17 cellular contexts compared by ENCODE assay signal in genomic region chr14:22764382-22764781, GRCh38. TPM values are rescaled to one million over a fixed set of nuclear protein-coding genes. Genes with fewer than 3 reads are reported as not detected.
DNase-seq lines count a peak whose midpoint lies in the region; ATAC-seq and TF ChIP-seq lines count a peak whose summit lies in the region.
"Had no signal": no experiment of that assay in that cellular context is flagged by ENCODE, and none has a peak within 500 bp of the region (broad histone marks: within the 10 kb centered on the region; RNA-seq: fewer than 3 reads in every experiment).

No MANE protein-coding gene starts in this region.

- H3K9me3 ChIP-seq in DND-41 (ENCODE audit: insufficient read depth, low read length, severe bottlenecking) (no peaks in the 10 kb centered on the region), OCI-LY1 (ENCODE audit: low read length) (no peaks in the 10 kb centered on the region)
- no peaks in the 10 kb centered on the region for H3K9me3 ChIP-seq in CD8-positive, alpha-beta T cell (ENCODE audit: low read length)
- H3K9me3 ChIP-seq: BE2C had no signal

- H3K9ac ChIP-seq in DND-41 (ENCODE audit: low read depth, low read length) (no peak overlapping the region), OCI-LY1 (ENCODE audit: low read length) (no peak overlapping the region)
- H3K9ac ChIP-seq: GM23248 had no signal

- H2AFZ ChIP-seq in DND-41 (ENCODE audit: low read depth, low read length): no peak overlapping the region
- H2AFZ ChIP-seq in OCI-LY1 (ENCODE audit: low read length): no peak overlapping the region
- H2AFZ ChIP-seq: GM23248 had no signal

- peaks cover 3% of the 10 kb centered on the region; the same call in 1 of the 2 replicates for H4K20me1 ChIP-seq in DND-41 (ENCODE audit: insufficient read depth, low read length)
- H4K20me1 ChIP-seq in OCI-LY1 (ENCODE audit: insufficient read depth, low read length): no peaks in the 10 kb centered on the region

- H3K27ac ChIP-seq in DND-41 (ENCODE audit: low read length) (no peak overlapping the region), OCI-LY1 (ENCODE audit: low read depth, low read length, poor library complexity, severe bottlenecking) (peak overlapping the region; percentile 40)
- no peak overlapping the region for H3K27ac ChIP-seq in CD8-positive, alpha-beta T cell (ENCODE audit: low read depth, low read length)
- H3K27ac ChIP-seq: C4-2B, GM23248 had no signal

- no peak overlapping the region for H3K4me3 ChIP-seq in DND-41 (ENCODE audit: low read depth in 1 of 2, low read length in 2 of 2)
- no peak overlapping the region for H3K4me3 ChIP-seq in OCI-LY1 (ENCODE audit: low read depth, low read length, poor library complexity, severe bottlenecking)
- no peak overlapping the region for H3K4me3 ChIP-seq in CD8-positive, alpha-beta T cell (ENCODE audit: low read depth, low read length)
- H3K4me3 ChIP-seq: GM23248 had no signal

- ATAC-seq in DND-41 (ENCODE audit: insufficient read depth, low read depth): no peak
- ATAC-seq in CD8-positive, alpha-beta T cell: no peak
- ATAC-seq: HCT116 had no signal

- in situ Hi-C loops in GM13976 (cut with MboI; ENCODE audit: low sequenced_read_pairs, unreplicated experiment): no loop called here

- no peak overlapping the region for H3K27ac Mint-ChIP-seq in CD8-positive, alpha-beta T cell

- no peaks in the 10 kb centered on the region for H3F3A ChIP-seq in OCI-LY1 (ENCODE audit: insufficient read depth, low read length)

- H3K9me3 Mint-ChIP-seq in CD8-positive, alpha-beta T cell: peaks cover 9% of the 10 kb centered on the region

- no peaks in the 10 kb centered on the region for H3K27me3 Mint-ChIP-seq in CD8-positive, alpha-beta T cell (ENCODE audit: low read depth)
- H3K27me3 Mint-ChIP-seq: CD4-positive, alpha-beta memory T cell had no signal

- CTCF ChIA-PET in CD8-positive, alpha-beta T cell (lab: Charles Lee): interaction anchor here (0.8 to 1.0 kb wide), 2 partner anchors 13 to 108 kb away, joined by 3 read pairs; no protein-coding TSS in a partner anchor

- H3K27me3 ChIP-seq in DND-41 (ENCODE audit: insufficient read depth, low read length, poor library complexity) (no peaks in the 10 kb centered on the region), OCI-LY1 (ENCODE audit: insufficient read depth, low read length) (no peaks in the 10 kb centered on the region)
- H3K27me3 ChIP-seq in CD8-positive, alpha-beta T cell (ENCODE audit: insufficient read depth, low read length): no peaks in the 10 kb centered on the region
- H3K27me3 ChIP-seq: BE2C had no signal

- peaks cover 34% of the 10 kb centered on the region for H3K4me1 Mint-ChIP-seq in CD8-positive, alpha-beta T cell (ENCODE audit: low read depth)

- intact Hi-C loops in CD8-positive, alpha-beta T cell (cut with DNase I, micrococcal nuclease): loop anchor here (10.0 kb wide), 2 partner anchors 270 to 560 kb away; partner anchors contain the start of genes PABPN1 (in 1 of the 2) and PSMB5 (in 1 of the 2)

- peaks cover 33% of the 10 kb centered on the region for H3K36me3 Mint-ChIP-seq in CD8-positive, alpha-beta T cell

- H3K4me2 ChIP-seq in DND-41 (ENCODE audit: insufficient read depth, low read length) (no peak overlapping the region), OCI-LY1 (ENCODE audit: low read length) (peak overlapping the region; percentile 29; the same call in 1 of the 2 replicates)

- no peaks in the 10 kb centered on the region for H3K9me2 ChIP-seq in OCI-LY1 (ENCODE audit: low read depth, low read length)

- H3K36me3 ChIP-seq in DND-41 (ENCODE audit: insufficient read depth, low read length) (peaks cover 20% of the 10 kb centered on the region), OCI-LY1 (ENCODE audit: insufficient read depth, low read length) (peaks cover 16% of the 10 kb centered on the region)
- H3K36me3 ChIP-seq in CD8-positive, alpha-beta T cell (ENCODE audit: insufficient read depth, low read length): peaks cover 3% of the 10 kb centered on the region

- H3K79me2 ChIP-seq in DND-41 (ENCODE audit: insufficient read depth, low read length) (peaks cover 27% of the 10 kb centered on the region), OCI-LY1 (ENCODE audit: insufficient read depth, low read length) (peaks cover 15% of the 10 kb centered on the region)

- TF ChIP-seq CTCF in DND-41 (IDR thresholded peaks at IDR 0.05; ENCODE audit: borderline replicate concordance, extremely low read depth, low read length, poor library complexity, severe bottlenecking): no peak
- TF ChIP-seq CTCF in OCI-LY1 (IDR thresholded peaks at IDR 0.05; ENCODE audit: low read length): no peak
- no peak for TF ChIP-seq CTCF in CD8-positive, alpha-beta T cell (IDR thresholded peaks at IDR 0.05)
- TF ChIP-seq CTCF in GM13976 (IDR thresholded peaks at IDR 0.05; ENCODE audit: borderline replicate concordance, control extremely low read depth, extremely low read depth, insufficient read depth, missing control alignments): no peak

- peaks cover 26% of the 10 kb centered on the region for H3K4me1 ChIP-seq in DND-41 (ENCODE audit: insufficient read depth, low read length)
- peaks cover 36% of the 10 kb centered on the region for H3K4me1 ChIP-seq in OCI-LY1 (ENCODE audit: insufficient read depth, low read length, severe bottlenecking)
- peaks cover 22% of the 10 kb centered on the region for H3K4me1 ChIP-seq in CD8-positive, alpha-beta T cell (ENCODE audit: insufficient read depth, low read length)

- POLR2A ChIA-PET in CD8-positive, alpha-beta T cell (lab: Charles Lee): interaction anchor here (2.7 to 3.2 kb wide), 2 partner anchors 12 to 175 kb away, joined by 8 to 18 read pairs; partner anchors contain the start of gene DAD1

- no peak overlapping the region for H3K4me3 Mint-ChIP-seq in CD8-positive, alpha-beta T cell

- DNase-seq in DND-41 (peak; percentile 16), ELF-1 (ENCODE audit: low read depth, low spot score) (peak; percentile 61), fibroblast of peridontal ligament (ENCODE audit: extremely low read depth) (peak; percentile 12), NCI-H526 (lab: John Stamatoyannopoulos, UW) (no peak), GM13976 (ENCODE audit: low spot score) (no peak)
- DNase-seq in CD8-positive, alpha-beta T cell: no peak
- DNase-seq: BE2C; CD4-positive, alpha-beta memory T cell; COR-L47; EL; GDM1; GM23248; IMR-90; KG1 had no signal

RNA-seq across cellular contexts. Expression of gene OXA1L, which starts 2.1 kb away (rescaled TPM):
- total RNA-seq in CD8-positive, alpha-beta T cell: 100 to 1,000 TPM; 186 to 192 TPM

RNA-seq across cellular contexts. Expression of gene SLC7A7, which starts 50.9 kb away (rescaled TPM):
- total RNA-seq in CD8-positive, alpha-beta T cell: under 1 TPM; 0.33 TPM

Comparison
In these comparisons a context has a peak if more than half of its experiments do, and no peak if none do; other contexts are left out.
1. DNase-seq: peak in DND-41 (single experiment), ELF-1 (single experiment) and fibroblast of peridontal ligament (single experiment); none in NCI-H526 (0 of 2), CD8-positive, alpha-beta T cell (0 of 7) and GM13976 (single experiment).